ENCODE assay signal across 14 cellular contexts in genomic region chr6:109442393-109442924, GRCh38. TPM values are rescaled to one million over a fixed set of nuclear protein-coding genes. Genes with fewer than 3 reads are reported as not detected.
DNase-seq lines count a peak whose midpoint lies in the region; ATAC-seq and TF ChIP-seq lines count a peak whose summit lies in the region.
"Had no signal": no experiment of that assay in that cellular context is flagged by ENCODE, and none has a peak within 500 bp of the region (broad histone marks: within the 10 kb centered on the region; RNA-seq: fewer than 3 reads in every experiment).

No MANE protein-coding gene starts in this region.

- no peak for ATAC-seq in activated T-helper 17 cell treated with anti-CD3 and anti-CD28 coated beads, Interleukin-2, amount 50 U/mL, for 72 hours (replicated peaks)
- no peak for ATAC-seq in GM18870 (IDR thresholded peaks at IDR 0.05; ENCODE audit: unreplicated experiment)

- TF ChIP-seq CTCF in DOHH2 (IDR thresholded peaks at IDR 0.05; ENCODE audit: low read depth, low read length, poor library complexity, severe bottlenecking) (no peak), mesothelial cell of epicardium (IDR thresholded peaks at IDR 0.05; ENCODE audit: unreplicated experiment) (no peak)

- peaks cover 15% of the 10 kb centered on the region for H3K4me1 Mint-ChIP-seq in activated T-helper 17 cell treated with anti-CD3 and anti-CD28 coated beads, Interleukin-2, amount 50 U/mL, for 72 hours
- H3K4me1 Mint-ChIP-seq in mesothelial cell of epicardium: peaks cover 18% of the 10 kb centered on the region

- no peaks in the 10 kb centered on the region; the same call in 1 of the 2 replicates for H3K27me3 ChIP-seq in BLaER1
- no peaks in the 10 kb centered on the region for H3K27me3 ChIP-seq in DOHH2 (ENCODE audit: control insufficient read depth, low read length)
- H3K27me3 ChIP-seq: SJCRH30 had no signal

- H3K9me3 Mint-ChIP-seq in activated T-helper 17 cell treated with anti-CD3 and anti-CD28 coated beads, Interleukin-2, amount 50 U/mL, for 72 hours: no peaks in the 10 kb centered on the region
- no peaks in the 10 kb centered on the region for H3K9me3 Mint-ChIP-seq in mesothelial cell of epicardium

- H3K36me3 Mint-ChIP-seq in activated T-helper 17 cell treated with anti-CD3 and anti-CD28 coated beads, Interleukin-2, amount 50 U/mL, for 72 hours (ENCODE audit: low read depth): peaks cover 42% of the 10 kb centered on the region
- peaks cover 5% of the 10 kb centered on the region for H3K36me3 Mint-ChIP-seq in mesothelial cell of epicardium

- H3F3A ChIP-seq in DOHH2 (ENCODE audit: control insufficient read depth, insufficient read depth): no peaks in the 10 kb centered on the region

- no peaks in the 10 kb centered on the region for H3K27me3 Mint-ChIP-seq in activated T-helper 17 cell treated with anti-CD3 and anti-CD28 coated beads, Interleukin-2, amount 50 U/mL, for 72 hours
- no peaks in the 10 kb centered on the region for H3K27me3 Mint-ChIP-seq in mesothelial cell of epicardium (ENCODE audit: low read depth)

- peaks cover 57% of the 10 kb centered on the region for H4K20me1 ChIP-seq in BLaER1
- peaks cover 3% of the 10 kb centered on the region for H4K20me1 ChIP-seq in DOHH2 (ENCODE audit: control insufficient read depth, insufficient read depth, low read depth, low read length)

- no peaks in the 10 kb centered on the region for H3K9me2 ChIP-seq in DOHH2 (replicated peaks; ENCODE audit: control insufficient read depth, low read length)

- peak overlapping the region; percentile 48 for H3K27ac Mint-ChIP-seq in activated T-helper 17 cell treated with anti-CD3 and anti-CD28 coated beads, Interleukin-2, amount 50 U/mL, for 72 hours
- no peak overlapping the region for H3K27ac Mint-ChIP-seq in mesothelial cell of epicardium

- H3K4me2 ChIP-seq in BLaER1 (peak overlapping the region; percentile 99), DOHH2 (ENCODE audit: low read length) (peak overlapping the region; percentile 97)

- H3K27ac ChIP-seq in BLaER1: 0 out of 2 replicates have a peak overlapping the region, but pooled peaks have one; percentile 96
- H3K27ac ChIP-seq in DOHH2 (ENCODE audit: low read depth, low read length): no peak overlapping the region
- H3K27ac ChIP-seq: SJCRH30 had no signal

- H3K4me3 Mint-ChIP-seq in activated T-helper 17 cell treated with anti-CD3 and anti-CD28 coated beads, Interleukin-2, amount 50 U/mL, for 72 hours: peak overlapping the region; percentile 92
- H3K4me3 Mint-ChIP-seq in mesothelial cell of epicardium: peak overlapping the region; percentile 94

- peak overlapping the region; percentile 90 for H3K4me3 ChIP-seq in BLaER1
- H3K4me3 ChIP-seq in DOHH2 (ENCODE audit: low read length): peak overlapping the region; percentile 94
- H3K4me3 ChIP-seq: SJCRH30 had no signal

- H3K9me3 ChIP-seq in BLaER1 (no peaks in the 10 kb centered on the region), DOHH2 (ENCODE audit: control insufficient read depth, insufficient read depth, low read length) (no peaks in the 10 kb centered on the region)
- H3K9me3 ChIP-seq: SJCRH30 had no signal

- H3K4me1 ChIP-seq in BLaER1 (peaks cover 58% of the 10 kb centered on the region), DOHH2 (ENCODE audit: control insufficient read depth, low read length) (peaks cover 20% of the 10 kb centered on the region)
- H3K4me1 ChIP-seq: SJCRH30 had no signal

- peak overlapping the region; percentile 95; the same call in 1 of the 2 replicates for H3K9ac ChIP-seq in BLaER1

- peaks cover 18% of the 10 kb centered on the region for H3K79me2 ChIP-seq in DOHH2 (ENCODE audit: control insufficient read depth, low read length)

- H3K36me3 ChIP-seq in BLaER1: peaks cover 57% of the 10 kb centered on the region
- peaks cover 58% of the 10 kb centered on the region for H3K36me3 ChIP-seq in DOHH2 (ENCODE audit: control insufficient read depth, low read length)

- no peak for DNase-seq in mesothelial cell of epicardium (ENCODE audit: low spot score in 2 of 2, unreplicated experiment in 2 of 2)
- no peak for DNase-seq in nucleus accumbens (lab: John Stamatoyannopoulos, UW)
- DNase-seq in NCI-H82 treated with DMSO at 0.1 percent for 48 hours (lab: John Stamatoyannopoulos, UW; ENCODE audit: unreplicated experiment): no peak
- no peak for DNase-seq in NCI-H187 treated with DMSO at 0.1 percent for 48 hours (lab: John Stamatoyannopoulos, UW)
- DNase-seq: activated CD4-positive, CD25-positive, alpha-beta regulatory T cell; activated naive CD4-positive, alpha-beta T cell treated with Interleukin-2 at 50 U/mL for 16 hours; IMR-90; NCI-H1417; SJCRH30; stimulated activated CD4-positive, alpha-beta T cell treated with anti-CD3 and anti-CD28 coated beads, Interleukin-4, amount 100 ng/mL, for 24 hours had no signal

RNA-seq across cellular contexts. Expression of gene SMPD2, which starts 1.9 kb away (rescaled TPM):
- total RNA-seq in activated T-helper 17 cell treated with anti-CD3 and anti-CD28 coated beads, Interleukin-2, amount 50 U/mL, for 72 hours: 1 to 10 TPM; 8.0 to 9.7 TPM
- 9.8 to 11.9 TPM (median 10.4 TPM) in 3 replicates for total RNA-seq in mesothelial cell of epicardium

RNA-seq across cellular contexts. Expression of gene PPIL6, which starts 2.0 kb away (rescaled TPM):
- total RNA-seq in activated T-helper 17 cell treated with anti-CD3 and anti-CD28 coated beads, Interleukin-2, amount 50 U/mL, for 72 hours: under 1 TPM in 1 of 2 donors, not detected in 1; 0.39 TPM
- 2.9 to 4.8 TPM (median 4.8 TPM) in 3 replicates for total RNA-seq in mesothelial cell of epicardium

RNA-seq across cellular contexts. Expression of gene MICAL1, which starts 13.1 kb away (rescaled TPM):
- total RNA-seq in activated T-helper 17 cell treated with anti-CD3 and anti-CD28 coated beads, Interleukin-2, amount 50 U/mL, for 72 hours: 10 to 100 TPM; 43.3 to 58.3 TPM
- 26.3 to 30.3 TPM (median 29.6 TPM) in 3 replicates for total RNA-seq in mesothelial cell of epicardium

RNA-seq across cellular contexts. Expression of gene ZBTB24, which starts 40.6 kb away (rescaled TPM):
- 10 to 100 TPM; 11.0 to 11.4 TPM for total RNA-seq in activated T-helper 17 cell treated with anti-CD3 and anti-CD28 coated beads, Interleukin-2, amount 50 U/mL, for 72 hours
- total RNA-seq in mesothelial cell of epicardium: 8.0 to 9.4 TPM (median 9.1 TPM) in 3 replicates
